Comparison of ENCODE assay signal across 7 cellular contexts in genomic region chr1:117258075-117258474, GRCh38. TPM values are rescaled to one million over a fixed set of nuclear protein-coding genes. Genes with fewer than 3 reads are reported as not detected.
"Had no signal": no experiment of that assay in that cellular context is flagged by ENCODE, and none has a peak within 500 bp of the region (broad histone marks: within the 10 kb centered on the region; RNA-seq: fewer than 3 reads in every experiment).

No MANE protein-coding gene starts in this region.

RNA-seq across cellular contexts. Expression of gene VTCN1, which starts 47.3 kb away (rescaled TPM):
- total RNA-seq: subcutaneous adipose tissue, thoracic aorta, thyroid gland, tibial nerve, transverse colon, upper lobe of right lung, vagina had no signal
